1 cellular context compared by ENCODE assay signal in the genomic region with DNA sequence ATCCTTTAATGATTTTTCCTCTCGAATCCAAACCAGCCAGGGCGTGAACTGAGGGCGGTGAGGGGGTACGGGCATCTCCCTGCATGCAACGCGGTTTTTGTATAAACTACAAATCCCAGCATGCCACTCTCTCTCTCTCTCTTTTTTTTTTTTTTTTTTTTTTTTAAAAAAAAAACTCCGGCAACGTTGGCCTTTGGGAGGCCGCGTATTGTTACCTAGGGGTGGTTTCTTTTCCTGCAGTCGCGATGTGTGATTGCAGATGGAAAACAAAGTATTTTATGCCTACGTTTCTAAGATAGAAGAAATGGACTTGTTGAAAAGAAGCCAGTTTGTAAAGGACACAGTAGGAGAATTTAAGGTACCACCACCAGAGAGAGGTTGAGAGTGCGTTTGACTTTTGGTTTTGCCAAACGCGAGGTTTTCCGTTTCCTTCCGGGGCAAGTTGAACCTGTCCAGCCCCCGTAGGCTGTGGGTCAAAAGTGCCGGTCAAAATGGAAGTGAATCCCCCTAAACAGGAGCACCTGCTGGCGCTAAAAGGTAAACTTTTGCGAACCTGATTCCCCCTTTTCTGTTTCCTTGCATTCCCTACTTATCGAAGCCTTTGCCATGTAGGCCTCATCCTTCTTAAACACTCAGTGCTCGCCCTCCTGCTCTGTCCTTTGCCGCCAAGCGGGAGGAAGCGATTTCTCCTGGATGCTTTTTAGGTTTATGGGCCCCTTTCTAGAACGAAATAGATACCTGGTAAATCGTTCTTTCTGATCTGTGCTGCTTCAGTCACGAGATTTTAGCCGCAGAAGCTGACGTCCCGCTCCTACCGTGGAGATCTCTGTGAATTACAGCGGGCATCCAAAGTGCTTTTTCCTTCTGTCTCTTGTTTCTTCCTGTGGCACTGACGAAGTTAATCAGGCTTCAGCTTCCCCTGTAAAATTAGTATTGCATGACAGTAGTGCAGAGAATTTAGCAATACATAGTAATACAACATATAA.
A peak's percentile ranks its signal among the peaks of the same experiment; 100 is the strongest.
TF ChIP-seq lines count a peak whose summit lies in the region.

A gene with protein sequence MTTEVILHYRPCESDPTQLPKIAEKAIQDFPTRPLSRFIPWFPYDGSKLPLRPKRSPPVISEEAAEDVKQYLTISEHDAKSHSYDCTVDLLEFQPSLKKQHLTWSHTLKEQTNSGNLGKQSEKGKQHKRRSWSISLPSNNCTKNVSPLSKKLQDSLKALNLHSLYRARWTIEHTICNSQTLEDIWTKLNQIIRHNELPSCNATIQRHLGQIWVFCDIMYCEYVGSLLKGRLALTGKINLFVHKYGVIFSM (plus strand): TSS at position 458 of the 986 bp plus-strand sequence. CDS start 4,561 bp downstream, outside the sequence.
A gene with protein sequence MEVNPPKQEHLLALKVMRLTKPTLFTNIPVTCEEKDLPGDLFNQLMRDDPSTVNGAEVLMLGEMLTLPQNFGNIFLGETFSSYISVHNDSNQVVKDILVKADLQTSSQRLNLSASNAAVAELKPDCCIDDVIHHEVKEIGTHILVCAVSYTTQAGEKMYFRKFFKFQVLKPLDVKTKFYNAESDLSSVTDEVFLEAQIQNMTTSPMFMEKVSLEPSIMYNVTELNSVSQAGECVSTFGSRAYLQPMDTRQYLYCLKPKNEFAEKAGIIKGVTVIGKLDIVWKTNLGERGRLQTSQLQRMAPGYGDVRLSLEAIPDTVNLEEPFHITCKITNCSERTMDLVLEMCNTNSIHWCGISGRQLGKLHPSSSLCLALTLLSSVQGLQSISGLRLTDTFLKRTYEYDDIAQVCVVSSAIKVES (plus strand): TSS at position 458 of the 986 bp plus-strand sequence. CDS start 34 bp downstream, at position 492.

TF ChIP-seq in K562, 482 proteins besides CTCF, POLR2A, EP300 and RAD21 (continued from another document and continues in another):
- TF ChIP-seq, protein P1, sequence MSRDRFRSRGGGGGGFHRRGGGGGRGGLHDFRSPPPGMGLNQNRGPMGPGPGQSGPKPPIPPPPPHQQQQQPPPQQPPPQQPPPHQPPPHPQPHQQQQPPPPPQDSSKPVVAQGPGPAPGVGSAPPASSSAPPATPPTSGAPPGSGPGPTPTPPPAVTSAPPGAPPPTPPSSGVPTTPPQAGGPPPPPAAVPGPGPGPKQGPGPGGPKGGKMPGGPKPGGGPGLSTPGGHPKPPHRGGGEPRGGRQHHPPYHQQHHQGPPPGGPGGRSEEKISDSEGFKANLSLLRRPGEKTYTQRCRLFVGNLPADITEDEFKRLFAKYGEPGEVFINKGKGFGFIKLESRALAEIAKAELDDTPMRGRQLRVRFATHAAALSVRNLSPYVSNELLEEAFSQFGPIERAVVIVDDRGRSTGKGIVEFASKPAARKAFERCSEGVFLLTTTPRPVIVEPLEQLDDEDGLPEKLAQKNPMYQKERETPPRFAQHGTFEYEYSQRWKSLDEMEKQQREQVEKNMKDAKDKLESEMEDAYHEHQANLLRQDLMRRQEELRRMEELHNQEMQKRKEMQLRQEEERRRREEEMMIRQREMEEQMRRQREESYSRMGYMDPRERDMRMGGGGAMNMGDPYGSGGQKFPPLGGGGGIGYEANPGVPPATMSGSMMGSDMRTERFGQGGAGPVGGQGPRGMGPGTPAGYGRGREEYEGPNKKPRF (IDR thresholded peaks at IDR 0.05; ENCODE audit: low read depth, low read length), result no peak
- TF ChIP-seq, protein P2, sequence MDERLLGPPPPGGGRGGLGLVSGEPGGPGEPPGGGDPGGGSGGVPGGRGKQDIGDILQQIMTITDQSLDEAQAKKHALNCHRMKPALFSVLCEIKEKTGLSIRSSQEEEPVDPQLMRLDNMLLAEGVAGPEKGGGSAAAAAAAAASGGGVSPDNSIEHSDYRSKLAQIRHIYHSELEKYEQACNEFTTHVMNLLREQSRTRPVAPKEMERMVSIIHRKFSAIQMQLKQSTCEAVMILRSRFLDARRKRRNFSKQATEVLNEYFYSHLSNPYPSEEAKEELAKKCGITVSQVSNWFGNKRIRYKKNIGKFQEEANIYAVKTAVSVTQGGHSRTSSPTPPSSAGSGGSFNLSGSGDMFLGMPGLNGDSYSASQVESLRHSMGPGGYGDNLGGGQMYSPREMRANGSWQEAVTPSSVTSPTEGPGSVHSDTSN (CRISPR knock-in tag; IDR thresholded peaks at IDR 0.05; ENCODE audit: low read depth), result no peak
- TF ChIP-seq, protein P2 (tag; conservative IDR thresholded peaks at IDR 0.05; ENCODE audit: low read depth), result no peak
- TF ChIP-seq, protein P3, sequence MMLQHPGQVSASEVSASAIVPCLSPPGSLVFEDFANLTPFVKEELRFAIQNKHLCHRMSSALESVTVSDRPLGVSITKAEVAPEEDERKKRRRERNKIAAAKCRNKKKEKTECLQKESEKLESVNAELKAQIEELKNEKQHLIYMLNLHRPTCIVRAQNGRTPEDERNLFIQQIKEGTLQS (IDR thresholded peaks at IDR 0.05), result no peak
- TF ChIP-seq, protein P3 (CRISPR knock-in tag; conservative IDR thresholded peaks at IDR 0.05), result no peak
- TF ChIP-seq CBX1 (IDR thresholded peaks at IDR 0.05; ENCODE audit: low read depth), result no peak
- TF ChIP-seq, protein P4, sequence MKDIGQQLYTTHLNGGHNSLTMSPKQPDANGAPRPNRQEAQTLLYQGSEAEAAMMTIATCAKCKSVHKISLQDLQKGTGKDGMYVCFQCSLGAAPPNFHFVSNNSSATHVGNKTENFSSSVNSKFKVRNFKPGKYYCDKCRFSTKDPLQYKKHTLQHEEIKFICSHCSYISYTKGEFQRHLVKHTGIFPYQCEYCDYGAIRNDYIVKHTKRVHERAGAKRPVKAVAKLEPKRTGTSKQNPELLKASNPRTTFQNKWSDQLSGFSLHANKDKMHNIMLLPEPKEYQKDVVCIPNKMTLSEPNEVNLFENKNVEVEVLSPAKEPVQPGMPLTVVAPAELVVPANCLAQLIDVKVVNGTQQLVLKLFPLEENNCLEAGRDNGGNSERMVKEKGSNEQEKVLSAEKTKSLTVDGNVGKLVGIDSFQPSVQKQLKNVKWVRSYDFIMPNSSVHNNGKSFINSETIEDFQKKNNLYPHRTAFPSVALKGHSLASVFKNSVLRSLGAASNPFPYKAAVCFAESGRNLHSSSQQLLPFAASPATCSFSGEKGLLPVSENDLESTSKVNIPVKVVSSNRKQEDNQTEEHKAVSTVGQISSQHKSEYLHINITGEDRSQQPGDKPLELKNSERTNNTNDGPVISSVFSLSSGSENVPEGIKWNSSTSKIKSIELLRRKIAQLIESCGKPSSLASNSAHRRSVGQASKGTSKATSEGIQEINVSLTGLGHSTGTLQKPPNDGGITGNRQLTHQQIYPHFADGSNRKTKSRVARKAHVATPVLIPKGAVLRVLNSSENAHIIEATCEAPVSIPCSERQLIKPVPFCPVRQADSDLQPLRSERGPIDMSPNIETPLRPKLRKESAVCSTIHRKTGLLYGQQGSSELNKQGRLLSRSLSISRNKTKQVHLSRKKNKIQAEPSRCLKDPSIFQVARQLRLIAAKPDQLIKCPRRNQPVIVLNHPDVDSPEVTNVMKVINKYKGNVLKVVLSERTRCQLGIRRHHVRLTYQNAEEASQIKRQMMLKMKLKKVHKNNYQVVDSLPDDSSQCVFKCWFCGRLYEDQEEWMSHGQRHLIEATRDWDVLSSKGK (CRISPR knock-in tag; IDR thresholded peaks at IDR 0.05), result no peak
- TF ChIP-seq ZBTB7A (IDR thresholded peaks at IDR 0.05; ENCODE audit: borderline replicate concordance, control insufficient read depth, low read depth, low read length), result no peak
- TF ChIP-seq ZNF239 (CRISPR knock-in tag; IDR thresholded peaks at IDR 0.05), result 0 out of 2 replicates have a peak, but pooled peaks have one; percentile 24
- no peak for TF ChIP-seq WHSC1 (IDR thresholded peaks at IDR 0.05; ENCODE audit: low read length)
- TF ChIP-seq BDP1 (IDR thresholded peaks at IDR 0.05; ENCODE audit: insufficient read depth, insufficient read length), result no peak
- TF ChIP-seq ARID2 (IDR thresholded peaks at IDR 0.05), result no peak
- no peak for TF ChIP-seq ZNF717 (CRISPR knock-in tag; IDR thresholded peaks at IDR 0.05)
- no peak for TF ChIP-seq GATA2 (CRISPR knock-in tag; IDR thresholded peaks at IDR 0.05)
- TF ChIP-seq CCNT2 (IDR thresholded peaks at IDR 0.05; ENCODE audit: borderline replicate concordance, extremely low read depth, insufficient read length, low read depth, low read length), result no peak
- no peak for TF ChIP-seq IFI16 (CRISPR knock-in tag; IDR thresholded peaks at IDR 0.05)
- TF ChIP-seq FOXJ2 (tag; IDR thresholded peaks at IDR 0.05), result no peak
- TF ChIP-seq, protein P5, sequence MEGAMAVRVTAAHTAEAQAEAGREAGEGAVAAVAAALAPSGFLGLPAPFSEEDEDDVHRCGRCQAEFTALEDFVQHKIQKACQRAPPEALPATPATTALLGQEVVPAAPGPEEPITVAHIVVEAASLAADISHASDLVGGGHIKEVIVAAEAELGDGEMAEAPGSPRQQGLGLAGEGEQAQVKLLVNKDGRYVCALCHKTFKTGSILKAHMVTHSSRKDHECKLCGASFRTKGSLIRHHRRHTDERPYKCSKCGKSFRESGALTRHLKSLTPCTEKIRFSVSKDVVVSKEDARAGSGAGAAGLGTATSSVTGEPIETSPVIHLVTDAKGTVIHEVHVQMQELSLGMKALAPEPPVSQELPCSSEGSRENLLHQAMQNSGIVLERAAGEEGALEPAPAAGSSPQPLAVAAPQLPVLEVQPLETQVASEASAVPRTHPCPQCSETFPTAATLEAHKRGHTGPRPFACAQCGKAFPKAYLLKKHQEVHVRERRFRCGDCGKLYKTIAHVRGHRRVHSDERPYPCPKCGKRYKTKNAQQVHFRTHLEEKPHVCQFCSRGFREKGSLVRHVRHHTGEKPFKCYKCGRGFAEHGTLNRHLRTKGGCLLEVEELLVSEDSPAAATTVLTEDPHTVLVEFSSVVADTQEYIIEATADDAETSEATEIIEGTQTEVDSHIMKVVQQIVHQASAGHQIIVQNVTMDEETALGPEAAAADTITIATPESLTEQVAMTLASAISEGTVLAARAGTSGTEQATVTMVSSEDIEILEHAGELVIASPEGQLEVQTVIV (CRISPR knock-in tag; IDR thresholded peaks at IDR 0.05; ENCODE audit: borderline replicate concordance), result no peak
- TF ChIP-seq, protein P6, sequence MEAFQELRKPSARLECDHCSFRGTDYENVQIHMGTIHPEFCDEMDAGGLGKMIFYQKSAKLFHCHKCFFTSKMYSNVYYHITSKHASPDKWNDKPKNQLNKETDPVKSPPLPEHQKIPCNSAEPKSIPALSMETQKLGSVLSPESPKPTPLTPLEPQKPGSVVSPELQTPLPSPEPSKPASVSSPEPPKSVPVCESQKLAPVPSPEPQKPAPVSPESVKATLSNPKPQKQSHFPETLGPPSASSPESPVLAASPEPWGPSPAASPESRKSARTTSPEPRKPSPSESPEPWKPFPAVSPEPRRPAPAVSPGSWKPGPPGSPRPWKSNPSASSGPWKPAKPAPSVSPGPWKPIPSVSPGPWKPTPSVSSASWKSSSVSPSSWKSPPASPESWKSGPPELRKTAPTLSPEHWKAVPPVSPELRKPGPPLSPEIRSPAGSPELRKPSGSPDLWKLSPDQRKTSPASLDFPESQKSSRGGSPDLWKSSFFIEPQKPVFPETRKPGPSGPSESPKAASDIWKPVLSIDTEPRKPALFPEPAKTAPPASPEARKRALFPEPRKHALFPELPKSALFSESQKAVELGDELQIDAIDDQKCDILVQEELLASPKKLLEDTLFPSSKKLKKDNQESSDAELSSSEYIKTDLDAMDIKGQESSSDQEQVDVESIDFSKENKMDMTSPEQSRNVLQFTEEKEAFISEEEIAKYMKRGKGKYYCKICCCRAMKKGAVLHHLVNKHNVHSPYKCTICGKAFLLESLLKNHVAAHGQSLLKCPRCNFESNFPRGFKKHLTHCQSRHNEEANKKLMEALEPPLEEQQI (IDR thresholded peaks at IDR 0.05), result no peak
- TF ChIP-seq ZNF12 (CRISPR knock-in tag; IDR thresholded peaks at IDR 0.05), result no peak
- TF ChIP-seq YBX1 (IDR thresholded peaks at IDR 0.05), result no peak
- TF ChIP-seq DNMT1 (IDR thresholded peaks at IDR 0.05), result no peak
- TF ChIP-seq, protein P7, sequence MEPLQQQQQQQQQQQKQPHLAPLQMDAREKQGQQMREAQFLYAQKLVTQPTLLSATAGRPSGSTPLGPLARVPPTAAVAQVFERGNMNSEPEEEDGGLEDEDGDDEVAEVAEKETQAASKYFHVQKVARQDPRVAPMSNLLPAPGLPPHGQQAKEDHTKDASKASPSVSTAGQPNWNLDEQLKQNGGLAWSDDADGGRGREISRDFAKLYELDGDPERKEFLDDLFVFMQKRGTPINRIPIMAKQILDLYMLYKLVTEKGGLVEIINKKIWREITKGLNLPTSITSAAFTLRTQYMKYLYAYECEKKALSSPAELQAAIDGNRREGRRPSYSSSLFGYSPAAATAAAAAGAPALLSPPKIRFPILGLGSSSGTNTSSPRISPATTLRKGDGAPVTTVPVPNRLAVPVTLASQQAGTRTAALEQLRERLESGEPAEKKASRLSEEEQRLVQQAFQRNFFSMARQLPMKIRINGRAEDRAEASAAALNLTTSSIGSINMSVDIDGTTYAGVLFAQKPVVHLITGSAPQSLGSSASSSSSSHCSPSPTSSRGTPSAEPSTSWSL (CRISPR knock-in tag; IDR thresholded peaks at IDR 0.05; ENCODE audit: borderline replicate concordance), result no peak
- TF ChIP-seq, protein P8, sequence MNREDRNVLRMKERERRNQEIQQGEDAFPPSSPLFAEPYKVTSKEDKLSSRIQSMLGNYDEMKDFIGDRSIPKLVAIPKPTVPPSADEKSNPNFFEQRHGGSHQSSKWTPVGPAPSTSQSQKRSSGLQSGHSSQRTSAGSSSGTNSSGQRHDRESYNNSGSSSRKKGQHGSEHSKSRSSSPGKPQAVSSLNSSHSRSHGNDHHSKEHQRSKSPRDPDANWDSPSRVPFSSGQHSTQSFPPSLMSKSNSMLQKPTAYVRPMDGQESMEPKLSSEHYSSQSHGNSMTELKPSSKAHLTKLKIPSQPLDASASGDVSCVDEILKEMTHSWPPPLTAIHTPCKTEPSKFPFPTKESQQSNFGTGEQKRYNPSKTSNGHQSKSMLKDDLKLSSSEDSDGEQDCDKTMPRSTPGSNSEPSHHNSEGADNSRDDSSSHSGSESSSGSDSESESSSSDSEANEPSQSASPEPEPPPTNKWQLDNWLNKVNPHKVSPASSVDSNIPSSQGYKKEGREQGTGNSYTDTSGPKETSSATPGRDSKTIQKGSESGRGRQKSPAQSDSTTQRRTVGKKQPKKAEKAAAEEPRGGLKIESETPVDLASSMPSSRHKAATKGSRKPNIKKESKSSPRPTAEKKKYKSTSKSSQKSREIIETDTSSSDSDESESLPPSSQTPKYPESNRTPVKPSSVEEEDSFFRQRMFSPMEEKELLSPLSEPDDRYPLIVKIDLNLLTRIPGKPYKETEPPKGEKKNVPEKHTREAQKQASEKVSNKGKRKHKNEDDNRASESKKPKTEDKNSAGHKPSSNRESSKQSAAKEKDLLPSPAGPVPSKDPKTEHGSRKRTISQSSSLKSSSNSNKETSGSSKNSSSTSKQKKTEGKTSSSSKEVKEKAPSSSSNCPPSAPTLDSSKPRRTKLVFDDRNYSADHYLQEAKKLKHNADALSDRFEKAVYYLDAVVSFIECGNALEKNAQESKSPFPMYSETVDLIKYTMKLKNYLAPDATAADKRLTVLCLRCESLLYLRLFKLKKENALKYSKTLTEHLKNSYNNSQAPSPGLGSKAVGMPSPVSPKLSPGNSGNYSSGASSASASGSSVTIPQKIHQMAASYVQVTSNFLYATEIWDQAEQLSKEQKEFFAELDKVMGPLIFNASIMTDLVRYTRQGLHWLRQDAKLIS (CRISPR knock-in tag; IDR thresholded peaks at IDR 0.05), result peak; percentile 54; the same call in 1 of the 2 replicates
